Comparison of ENCODE assay signal across 14 cellular contexts in genomic region chr10:122258136-122259074, GRCh38. TPM values are rescaled to one million over a fixed set of nuclear protein-coding genes. Genes with fewer than 3 reads are reported as not detected.
DNase-seq lines count a peak whose midpoint lies in the region; ATAC-seq and TF ChIP-seq lines count a peak whose summit lies in the region.
"Had no signal": no experiment of that assay in that cellular context is flagged by ENCODE, and none has a peak within 500 bp of the region (broad histone marks: within the 10 kb centered on the region; RNA-seq: fewer than 3 reads in every experiment).

No MANE protein-coding gene starts in this region.

- H3K4me1 ChIP-seq in left ventricle myocardium inferior: peaks cover 13% of the 10 kb centered on the region
- H3K4me1 ChIP-seq in fibroblast of lung (ENCODE audit: control insufficient read depth, extremely low read depth, insufficient read depth, low read length): peaks cover 2% of the 10 kb centered on the region
- no peaks in the 10 kb centered on the region for H3K4me1 ChIP-seq in lower lobe of right lung
- no peaks in the 10 kb centered on the region for H3K4me1 ChIP-seq in upper lobe of left lung
- H3K4me1 ChIP-seq: colonic mucosa had no signal

- ATAC-seq in Right ventricle myocardium inferior (peak; percentile 40), lower lobe of right lung (peak; percentile 47 to 53), upper lobe of left lung (ENCODE audit: low FRiP score in 2 of 2) (peak; percentile 30 to 58)

- no peaks in the 10 kb centered on the region for H4K20me1 ChIP-seq in fibroblast of lung (ENCODE audit: control insufficient read depth, extremely low read depth, insufficient read depth, low read length)

- no peak overlapping the region for H2AFZ ChIP-seq in fibroblast of lung (ENCODE audit: low read length)

- H3K27me3 ChIP-seq in left ventricle myocardium inferior (ENCODE audit: low read depth) (no peaks in the 10 kb centered on the region), fibroblast of lung (ENCODE audit: control insufficient read depth, insufficient read depth, low read length) (no peaks in the 10 kb centered on the region), lower lobe of right lung (ENCODE audit: low read depth) (no peaks in the 10 kb centered on the region), upper lobe of left lung (no peaks in the 10 kb centered on the region)
- H3K27me3 ChIP-seq: colonic mucosa had no signal

- H3K9me3 ChIP-seq in left ventricle myocardium inferior (replicated peaks): peaks cover 22% of the 10 kb centered on the region
- H3K9me3 ChIP-seq in fibroblast of lung (ENCODE audit: control insufficient read depth, insufficient read depth, low read depth, low read length): no peaks in the 10 kb centered on the region
- peaks cover 3% of the 10 kb centered on the region for H3K9me3 ChIP-seq in lower lobe of right lung
- H3K9me3 ChIP-seq in upper lobe of left lung: no peaks in the 10 kb centered on the region
- H3K9me3 ChIP-seq: colonic mucosa had no signal

- intact Hi-C loops in Right ventricle myocardium inferior (cut with DNase I): no loop called here
- intact Hi-C loops in left ventricle myocardium inferior (cut with micrococcal nuclease): no loop called here
- intact Hi-C loops in lower lobe of right lung (cut with DNase I): no loop called here

- no peaks in the 10 kb centered on the region for H3K79me2 ChIP-seq in fibroblast of lung (ENCODE audit: control insufficient read depth, insufficient read depth, low read length)

- H3K4me2 ChIP-seq in fibroblast of lung (ENCODE audit: extremely low read depth, insufficient read depth, low read length): no peak overlapping the region

- TF ChIP-seq POLR2A in upper lobe of left lung (IDR thresholded peaks at IDR 0.05): no peak

- 70% methylated on average over 20 to 25 of the region's 25 CpGs for whole genome bisulfite sequencing in upper lobe of left lung, 2 donors

- DNase-seq in Right ventricle myocardium inferior (ENCODE audit: missing footprints) (no peak), left ventricle myocardium inferior (no peak), fibroblast of lung (ENCODE audit: low read depth in 2 of 2) (peak; percentile 40 to 53), lower lobe of right lung (no peak), upper lobe of left lung (peak in 1 of 2 donors; percentile 18), ecto neural progenitor cell (ENCODE audit: low spot score) (no peak), NCI-H446 (lab: John Stamatoyannopoulos, UW) (no peak), pons (ENCODE audit: low spot score) (no peak)
- DNase-seq: activated T-cell treated with anti-CD3 and anti-CD28 coated beads, Interleukin-2, amount 50 U/mL, for 48 hours; colonic mucosa; hippocampal formation; OCI-M1 had no signal

- H3K4me3 ChIP-seq in left ventricle myocardium inferior: no peak overlapping the region
- no peak overlapping the region for H3K4me3 ChIP-seq in fibroblast of lung (replicated peaks in 1 of 4; ENCODE audit: control extremely low read depth in 1 of 4, insufficient read depth in 1 of 4, low read depth in 3 of 4, low read length in 4 of 4)
- no peak overlapping the region for H3K4me3 ChIP-seq in lower lobe of right lung
- H3K4me3 ChIP-seq in upper lobe of left lung: no peak overlapping the region
- H3K4me3 ChIP-seq: colonic mucosa had no signal

- TF ChIP-seq EP300 in upper lobe of left lung (IDR thresholded peaks at IDR 0.05): no peak

- H3K27ac ChIP-seq in left ventricle myocardium inferior (replicated peaks): no peak overlapping the region
- H3K27ac ChIP-seq in fibroblast of lung (ENCODE audit: insufficient read depth, low read length): no peak overlapping the region
- no peak overlapping the region for H3K27ac ChIP-seq in lower lobe of right lung
- H3K27ac ChIP-seq in upper lobe of left lung: peak overlapping the region in 1 of 4 donors; percentile 17
- H3K27ac ChIP-seq: colonic mucosa had no signal

- H3K36me3 ChIP-seq in left ventricle myocardium inferior (peaks cover 61% of the 10 kb centered on the region), fibroblast of lung (ENCODE audit: control insufficient read depth, insufficient read depth, low read length) (no peaks in the 10 kb centered on the region), lower lobe of right lung (peaks cover 36% of the 10 kb centered on the region), upper lobe of left lung (peaks cover 0 to 34% (median 25%) of the 10 kb centered on the region in 4 donors)
- H3K36me3 ChIP-seq: colonic mucosa had no signal

- no peak overlapping the region for H3K9ac ChIP-seq in fibroblast of lung (ENCODE audit: insufficient read depth, low read length)

- no peak for TF ChIP-seq CTCF in left ventricle myocardium inferior (IDR thresholded peaks at IDR 0.05; ENCODE audit: borderline replicate concordance)
- no peak for TF ChIP-seq CTCF in fibroblast of lung (conservative IDR thresholded peaks at IDR 0.05 in 1 of 2, IDR thresholded peaks at IDR 0.05 in 1 of 2; ENCODE audit: low read depth in 1 of 2, low read length in 2 of 2)
- no peak for TF ChIP-seq CTCF in lower lobe of right lung (IDR thresholded peaks at IDR 0.05)
- no peak for TF ChIP-seq CTCF in upper lobe of left lung (IDR thresholded peaks at IDR 0.05)

RNA-seq across cellular contexts. Expression of gene BTBD16, which starts 12.7 kb away (rescaled TPM):
- not detected for total RNA-seq in Right ventricle myocardium inferior
- total RNA-seq in left ventricle myocardium inferior: not detected
- total RNA-seq in fibroblast of lung: not detected in 2 replicates
- not detected in 2 replicates for polyA plus RNA-seq in fibroblast of lung
- not detected in 2 replicates for polyA plus RNA-seq in fibroblast of lung (2012)
- not detected in 2 replicates for polyA minus RNA-seq in fibroblast of lung (ENCODE audit: low replicate concordance)
- 0.62 TPM for total RNA-seq in lower lobe of right lung
- total RNA-seq in upper lobe of left lung: 1 to 10 TPM in 1 of 6 donors, under 1 TPM in 2, not detected in 3; 0.20 to 1.8 (median 0.91) TPM
- total RNA-seq: G401, neural crest cell had no signal

Comparison
In these comparisons a context has a peak if more than half of its experiments do, and no peak if none do; other contexts are left out.
1. DNase-seq: peak in fibroblast of lung (2 of 2); none in Right ventricle myocardium inferior (single experiment), left ventricle myocardium inferior (single experiment), lower lobe of right lung (single experiment), ecto neural progenitor cell (single experiment), NCI-H446 (0 of 2) and pons (single experiment).
2. Peak in every context shown above with its lines, with median percentiles within 50 percentile points of each other: ATAC-seq.